ENCODE assay signal across 1 cellular context in the genomic region with DNA sequence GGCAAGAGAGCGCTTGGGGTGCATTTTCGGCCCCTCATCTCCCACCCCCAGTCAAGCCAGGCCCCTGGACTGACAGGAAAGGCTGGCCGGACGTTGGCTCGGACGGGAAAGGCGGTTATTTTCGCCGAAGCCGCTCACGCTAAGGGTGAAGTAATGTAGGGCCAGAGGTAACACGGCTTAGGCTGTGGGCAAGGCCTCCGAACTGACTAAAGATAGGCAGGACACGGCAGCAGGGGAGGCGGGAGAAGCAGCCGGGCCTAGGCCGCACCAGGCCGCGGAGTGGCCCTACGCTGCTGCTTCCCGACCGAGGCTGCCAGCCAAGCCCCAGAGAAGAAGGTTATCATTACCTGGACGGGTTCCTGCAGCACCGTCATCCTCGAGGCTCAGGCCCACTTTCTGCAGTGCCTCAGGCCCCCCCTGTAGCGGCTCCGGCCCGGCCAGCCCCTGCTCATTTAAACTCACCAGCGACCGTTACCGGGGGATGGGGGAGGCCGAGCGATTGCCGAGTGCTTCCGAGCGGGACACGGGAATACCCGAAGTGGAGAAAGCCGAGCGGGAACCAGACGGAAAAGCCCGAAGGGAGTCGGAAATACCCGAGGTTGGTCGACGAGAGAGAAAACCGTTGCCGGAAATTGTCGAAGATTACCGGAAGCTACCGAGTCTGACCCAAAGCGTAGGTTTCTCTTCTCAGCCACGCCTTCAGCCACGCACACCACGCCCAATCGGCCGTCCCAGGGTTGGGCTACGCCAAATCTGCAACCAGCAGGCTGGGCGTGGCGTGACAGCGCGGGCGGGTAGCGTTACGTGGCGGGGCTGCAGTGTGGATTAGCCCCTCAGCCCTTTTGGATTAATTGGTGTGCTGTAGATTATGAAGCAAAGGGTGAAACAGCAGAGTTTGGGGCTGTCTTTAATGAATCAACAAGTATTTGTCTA.
TF ChIP-seq lines count a peak whose summit lies in the region.

A gene with protein sequence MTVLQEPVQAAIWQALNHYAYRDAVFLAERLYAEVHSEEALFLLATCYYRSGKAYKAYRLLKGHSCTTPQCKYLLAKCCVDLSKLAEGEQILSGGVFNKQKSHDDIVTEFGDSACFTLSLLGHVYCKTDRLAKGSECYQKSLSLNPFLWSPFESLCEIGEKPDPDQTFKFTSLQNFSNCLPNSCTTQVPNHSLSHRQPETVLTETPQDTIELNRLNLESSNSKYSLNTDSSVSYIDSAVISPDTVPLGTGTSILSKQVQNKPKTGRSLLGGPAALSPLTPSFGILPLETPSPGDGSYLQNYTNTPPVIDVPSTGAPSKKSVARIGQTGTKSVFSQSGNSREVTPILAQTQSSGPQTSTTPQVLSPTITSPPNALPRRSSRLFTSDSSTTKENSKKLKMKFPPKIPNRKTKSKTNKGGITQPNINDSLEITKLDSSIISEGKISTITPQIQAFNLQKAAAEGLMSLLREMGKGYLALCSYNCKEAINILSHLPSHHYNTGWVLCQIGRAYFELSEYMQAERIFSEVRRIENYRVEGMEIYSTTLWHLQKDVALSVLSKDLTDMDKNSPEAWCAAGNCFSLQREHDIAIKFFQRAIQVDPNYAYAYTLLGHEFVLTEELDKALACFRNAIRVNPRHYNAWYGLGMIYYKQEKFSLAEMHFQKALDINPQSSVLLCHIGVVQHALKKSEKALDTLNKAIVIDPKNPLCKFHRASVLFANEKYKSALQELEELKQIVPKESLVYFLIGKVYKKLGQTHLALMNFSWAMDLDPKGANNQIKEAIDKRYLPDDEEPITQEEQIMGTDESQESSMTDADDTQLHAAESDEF (minus strand): TSS at position 497 of the 933 bp plus-strand sequence. CDS start 123 bp downstream, at position 374.

TF ChIP-seq in GM12878, 131 proteins besides CTCF, POLR2A, EP300 and RAD21 (continued from another document):
- TF ChIP-seq, protein P1, sequence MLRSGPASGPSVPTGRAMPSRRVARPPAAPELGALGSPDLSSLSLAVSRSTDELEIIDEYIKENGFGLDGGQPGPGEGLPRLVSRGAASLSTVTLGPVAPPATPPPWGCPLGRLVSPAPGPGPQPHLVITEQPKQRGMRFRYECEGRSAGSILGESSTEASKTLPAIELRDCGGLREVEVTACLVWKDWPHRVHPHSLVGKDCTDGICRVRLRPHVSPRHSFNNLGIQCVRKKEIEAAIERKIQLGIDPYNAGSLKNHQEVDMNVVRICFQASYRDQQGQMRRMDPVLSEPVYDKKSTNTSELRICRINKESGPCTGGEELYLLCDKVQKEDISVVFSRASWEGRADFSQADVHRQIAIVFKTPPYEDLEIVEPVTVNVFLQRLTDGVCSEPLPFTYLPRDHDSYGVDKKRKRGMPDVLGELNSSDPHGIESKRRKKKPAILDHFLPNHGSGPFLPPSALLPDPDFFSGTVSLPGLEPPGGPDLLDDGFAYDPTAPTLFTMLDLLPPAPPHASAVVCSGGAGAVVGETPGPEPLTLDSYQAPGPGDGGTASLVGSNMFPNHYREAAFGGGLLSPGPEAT (IDR thresholded peaks at IDR 0.05; ENCODE audit: low read depth): no peak
- TF ChIP-seq IRF4 (IDR thresholded peaks at IDR 0.05; ENCODE audit: low read depth, low read length) (no peak), SIX5 (IDR thresholded peaks at IDR 0.05; ENCODE audit: low read depth, low read length, severe bottlenecking) (no peak), PML (IDR thresholded peaks at IDR 0.05; ENCODE audit: low read length) (no peak; the same call in 1 of the 2 replicates), SMAD1 (IDR thresholded peaks at IDR 0.05; ENCODE audit: low read depth, partially characterized antibody) (peak; percentile 24), SMC3 (IDR thresholded peaks at IDR 0.05; ENCODE audit: borderline replicate concordance, low read length) (no peak), CHD4 (IDR thresholded peaks at IDR 0.05) (no peak), CREM (IDR thresholded peaks at IDR 0.05; ENCODE audit: low read depth) (peak; percentile 62; the same call in 1 of the 2 replicates), SREBF1 (IDR thresholded peaks at IDR 0.05; ENCODE audit: low read length) (no peak), SPI1 (IDR thresholded peaks at IDR 0.05; ENCODE audit: borderline replicate concordance, insufficient read depth, low read depth, low read length) (no peak), MEF2B (IDR thresholded peaks at IDR 0.05; ENCODE audit: partially characterized antibody, poor library complexity, severe bottlenecking) (peak; percentile 48), MEF2A (IDR thresholded peaks at IDR 0.05; ENCODE audit: insufficient read depth, low read depth, low read length) (no peak), ZNF217 (IDR thresholded peaks at IDR 0.05) (no peak), JUND (IDR thresholded peaks at IDR 0.05; ENCODE audit: low read depth, low read length) (no peak), RCOR1 (conservative IDR thresholded peaks at IDR 0.05; ENCODE audit: low read depth, low read length) (no peak), YY1 (IDR thresholded peaks at IDR 0.05; ENCODE audit: low read depth, low read length) (no peak), RFX5 (IDR thresholded peaks at IDR 0.05; ENCODE audit: low read depth, low read length) (no peak; the same call in 1 of the 2 replicates), CBX5 (IDR thresholded peaks at IDR 0.05; ENCODE audit: low read depth) (no peak), FOXK2 (IDR thresholded peaks at IDR 0.05) (no peak)
- TF ChIP-seq, protein P2, sequence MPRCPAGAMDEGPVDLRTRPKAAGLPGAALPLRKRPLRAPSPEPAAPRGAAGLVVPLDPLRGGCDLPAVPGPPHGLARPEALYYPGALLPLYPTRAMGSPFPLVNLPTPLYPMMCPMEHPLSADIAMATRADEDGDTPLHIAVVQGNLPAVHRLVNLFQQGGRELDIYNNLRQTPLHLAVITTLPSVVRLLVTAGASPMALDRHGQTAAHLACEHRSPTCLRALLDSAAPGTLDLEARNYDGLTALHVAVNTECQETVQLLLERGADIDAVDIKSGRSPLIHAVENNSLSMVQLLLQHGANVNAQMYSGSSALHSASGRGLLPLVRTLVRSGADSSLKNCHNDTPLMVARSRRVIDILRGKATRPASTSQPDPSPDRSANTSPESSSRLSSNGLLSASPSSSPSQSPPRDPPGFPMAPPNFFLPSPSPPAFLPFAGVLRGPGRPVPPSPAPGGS (IDR thresholded peaks at IDR 0.05; ENCODE audit: borderline replicate concordance, insufficient read depth, low read depth, low read length, poor library complexity, severe bottlenecking): no peak
- TF ChIP-seq, protein P3, sequence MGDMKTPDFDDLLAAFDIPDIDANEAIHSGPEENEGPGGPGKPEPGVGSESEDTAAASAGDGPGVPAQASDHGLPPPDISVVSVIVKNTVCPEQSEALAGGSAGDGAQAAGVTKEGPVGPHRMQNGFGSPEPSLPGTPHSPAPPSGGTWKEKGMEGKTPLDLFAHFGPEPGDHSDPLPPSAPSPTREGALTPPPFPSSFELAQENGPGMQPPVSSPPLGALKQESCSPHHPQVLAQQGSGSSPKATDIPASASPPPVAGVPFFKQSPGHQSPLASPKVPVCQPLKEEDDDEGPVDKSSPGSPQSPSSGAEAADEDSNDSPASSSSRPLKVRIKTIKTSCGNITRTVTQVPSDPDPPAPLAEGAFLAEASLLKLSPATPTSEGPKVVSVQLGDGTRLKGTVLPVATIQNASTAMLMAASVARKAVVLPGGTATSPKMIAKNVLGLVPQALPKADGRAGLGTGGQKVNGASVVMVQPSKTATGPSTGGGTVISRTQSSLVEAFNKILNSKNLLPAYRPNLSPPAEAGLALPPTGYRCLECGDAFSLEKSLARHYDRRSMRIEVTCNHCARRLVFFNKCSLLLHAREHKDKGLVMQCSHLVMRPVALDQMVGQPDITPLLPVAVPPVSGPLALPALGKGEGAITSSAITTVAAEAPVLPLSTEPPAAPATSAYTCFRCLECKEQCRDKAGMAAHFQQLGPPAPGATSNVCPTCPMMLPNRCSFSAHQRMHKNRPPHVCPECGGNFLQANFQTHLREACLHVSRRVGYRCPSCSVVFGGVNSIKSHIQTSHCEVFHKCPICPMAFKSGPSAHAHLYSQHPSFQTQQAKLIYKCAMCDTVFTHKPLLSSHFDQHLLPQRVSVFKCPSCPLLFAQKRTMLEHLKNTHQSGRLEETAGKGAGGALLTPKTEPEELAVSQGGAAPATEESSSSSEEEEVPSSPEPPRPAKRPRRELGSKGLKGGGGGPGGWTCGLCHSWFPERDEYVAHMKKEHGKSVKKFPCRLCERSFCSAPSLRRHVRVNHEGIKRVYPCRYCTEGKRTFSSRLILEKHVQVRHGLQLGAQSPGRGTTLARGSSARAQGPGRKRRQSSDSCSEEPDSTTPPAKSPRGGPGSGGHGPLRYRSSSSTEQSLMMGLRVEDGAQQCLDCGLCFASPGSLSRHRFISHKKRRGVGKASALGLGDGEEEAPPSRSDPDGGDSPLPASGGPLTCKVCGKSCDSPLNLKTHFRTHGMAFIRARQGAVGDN (IDR thresholded peaks at IDR 0.05): peak; percentile 85
- TF ChIP-seq, protein P4, sequence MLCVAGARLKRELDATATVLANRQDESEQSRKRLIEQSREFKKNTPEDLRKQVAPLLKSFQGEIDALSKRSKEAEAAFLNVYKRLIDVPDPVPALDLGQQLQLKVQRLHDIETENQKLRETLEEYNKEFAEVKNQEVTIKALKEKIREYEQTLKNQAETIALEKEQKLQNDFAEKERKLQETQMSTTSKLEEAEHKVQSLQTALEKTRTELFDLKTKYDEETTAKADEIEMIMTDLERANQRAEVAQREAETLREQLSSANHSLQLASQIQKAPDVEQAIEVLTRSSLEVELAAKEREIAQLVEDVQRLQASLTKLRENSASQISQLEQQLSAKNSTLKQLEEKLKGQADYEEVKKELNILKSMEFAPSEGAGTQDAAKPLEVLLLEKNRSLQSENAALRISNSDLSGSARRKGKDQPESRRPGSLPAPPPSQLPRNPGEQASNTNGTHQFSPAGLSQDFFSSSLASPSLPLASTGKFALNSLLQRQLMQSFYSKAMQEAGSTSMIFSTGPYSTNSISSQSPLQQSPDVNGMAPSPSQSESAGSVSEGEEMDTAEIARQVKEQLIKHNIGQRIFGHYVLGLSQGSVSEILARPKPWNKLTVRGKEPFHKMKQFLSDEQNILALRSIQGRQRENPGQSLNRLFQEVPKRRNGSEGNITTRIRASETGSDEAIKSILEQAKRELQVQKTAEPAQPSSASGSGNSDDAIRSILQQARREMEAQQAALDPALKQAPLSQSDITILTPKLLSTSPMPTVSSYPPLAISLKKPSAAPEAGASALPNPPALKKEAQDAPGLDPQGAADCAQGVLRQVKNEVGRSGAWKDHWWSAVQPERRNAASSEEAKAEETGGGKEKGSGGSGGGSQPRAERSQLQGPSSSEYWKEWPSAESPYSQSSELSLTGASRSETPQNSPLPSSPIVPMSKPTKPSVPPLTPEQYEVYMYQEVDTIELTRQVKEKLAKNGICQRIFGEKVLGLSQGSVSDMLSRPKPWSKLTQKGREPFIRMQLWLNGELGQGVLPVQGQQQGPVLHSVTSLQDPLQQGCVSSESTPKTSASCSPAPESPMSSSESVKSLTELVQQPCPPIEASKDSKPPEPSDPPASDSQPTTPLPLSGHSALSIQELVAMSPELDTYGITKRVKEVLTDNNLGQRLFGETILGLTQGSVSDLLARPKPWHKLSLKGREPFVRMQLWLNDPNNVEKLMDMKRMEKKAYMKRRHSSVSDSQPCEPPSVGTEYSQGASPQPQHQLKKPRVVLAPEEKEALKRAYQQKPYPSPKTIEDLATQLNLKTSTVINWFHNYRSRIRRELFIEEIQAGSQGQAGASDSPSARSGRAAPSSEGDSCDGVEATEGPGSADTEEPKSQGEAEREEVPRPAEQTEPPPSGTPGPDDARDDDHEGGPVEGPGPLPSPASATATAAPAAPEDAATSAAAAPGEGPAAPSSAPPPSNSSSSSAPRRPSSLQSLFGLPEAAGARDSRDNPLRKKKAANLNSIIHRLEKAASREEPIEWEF (IDR thresholded peaks at IDR 0.05; ENCODE audit: insufficient replicate concordance, low read depth, low read length): no peak
- TF ChIP-seq, protein P5, sequence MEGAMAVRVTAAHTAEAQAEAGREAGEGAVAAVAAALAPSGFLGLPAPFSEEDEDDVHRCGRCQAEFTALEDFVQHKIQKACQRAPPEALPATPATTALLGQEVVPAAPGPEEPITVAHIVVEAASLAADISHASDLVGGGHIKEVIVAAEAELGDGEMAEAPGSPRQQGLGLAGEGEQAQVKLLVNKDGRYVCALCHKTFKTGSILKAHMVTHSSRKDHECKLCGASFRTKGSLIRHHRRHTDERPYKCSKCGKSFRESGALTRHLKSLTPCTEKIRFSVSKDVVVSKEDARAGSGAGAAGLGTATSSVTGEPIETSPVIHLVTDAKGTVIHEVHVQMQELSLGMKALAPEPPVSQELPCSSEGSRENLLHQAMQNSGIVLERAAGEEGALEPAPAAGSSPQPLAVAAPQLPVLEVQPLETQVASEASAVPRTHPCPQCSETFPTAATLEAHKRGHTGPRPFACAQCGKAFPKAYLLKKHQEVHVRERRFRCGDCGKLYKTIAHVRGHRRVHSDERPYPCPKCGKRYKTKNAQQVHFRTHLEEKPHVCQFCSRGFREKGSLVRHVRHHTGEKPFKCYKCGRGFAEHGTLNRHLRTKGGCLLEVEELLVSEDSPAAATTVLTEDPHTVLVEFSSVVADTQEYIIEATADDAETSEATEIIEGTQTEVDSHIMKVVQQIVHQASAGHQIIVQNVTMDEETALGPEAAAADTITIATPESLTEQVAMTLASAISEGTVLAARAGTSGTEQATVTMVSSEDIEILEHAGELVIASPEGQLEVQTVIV (IDR thresholded peaks at IDR 0.05; ENCODE audit: borderline replicate concordance, partially characterized antibody): no peak
